ENCODE assay signal across 34 cellular contexts in genomic region chr5:77698920-77699319, GRCh38.
"Had no signal": no experiment of that assay in that cellular context is flagged by ENCODE, and none has a peak within 500 bp of the region (broad histone marks: within the 10 kb centered on the region; RNA-seq: fewer than 3 reads in every experiment).

No MANE protein-coding gene starts in this region.

- H3K4me3 ChIP-seq: ascending aorta, breast epithelium, cardiac muscle cell, colonic mucosa, gastrocnemius medialis, heart left ventricle had no signal

- DNase-seq: activated CD4-positive, alpha-beta memory T cell treated with anti-CD3 and anti-CD28 coated beads for 36 hours; activated CD4-positive, alpha-beta T cell treated with anti-CD3 and anti-CD28 coated beads for 36 hours; activated CD4-positive, alpha-beta T cell treated with anti-CD3 and anti-CD28 coated beads, Interleukin-2, amount 10 ng/mL, durations not matched to agents 24 days and 14 days; activated CD4-positive, CD25-positive, alpha-beta regulatory T cell; activated CD4-positive, CD25-positive, alpha-beta regulatory T cell treated with anti-CD3 and anti-CD28 coated beads, Interleukin-2, amount 50 U/mL, for 72 hours; activated CD8-positive, alpha-beta memory T cell treated with anti-CD3 and anti-CD28 coated beads, Interleukin-2, amount 50 U/mL, for 48 hours; activated CD8-positive, alpha-beta T cell treated with anti-CD3 and anti-CD28 coated beads, Interleukin-2, amount 10 ng/mL, durations not matched to agents 7 days and 5 days; activated gamma-delta T cell; activated naive CD4-positive, alpha-beta T cell; activated naive CD4-positive, alpha-beta T cell treated with anti-CD3 and anti-CD28 coated beads, Interleukin-2, amount 10 ng/mL, durations not matched to agents 7 days and 5 days; activated naive CD8-positive, alpha-beta T cell treated with anti-CD3 and anti-CD28 coated beads, Interleukin-2, amount 10 ng/mL, durations not matched to agents 7 days and 5 days; activated T-cell treated with anti-CD3 and anti-CD28 coated beads for 4 hours; activated T-cell treated with anti-CD3 and anti-CD28 coated beads, Interleukin-2, amount 50 U/mL, for 24 hours; activated T-cell treated with anti-CD3 and anti-CD28 coated beads, Interleukin-2, amount 50 U/mL, for 72 hours; central memory CD4-positive, alpha-beta T cell; cerebellar nuclear complex; colonic mucosa; effector CD8-positive, alpha-beta T cell; endodermal cell; foreskin fibroblast; gastrocnemius medialis; glutamatergic neuron; heart left ventricle; T-helper 1 cell; T-helper 17 cell; T1000; WERI-Rb-1 had no signal

- H3K27ac ChIP-seq: ascending aorta, breast epithelium, cardiac muscle cell, colonic mucosa, gastrocnemius medialis, heart left ventricle, WERI-Rb-1 had no signal

- ATAC-seq: activated CD4-positive, alpha-beta T cell treated with anti-CD3 and anti-CD28 coated beads for 36 hours; activated CD8-positive, alpha-beta T cell treated with anti-CD3 and anti-CD28 coated beads, Interleukin-2, amount 10 ng/mL, durations not matched to agents 7 days and 5 days; activated naive CD4-positive, alpha-beta T cell treated with anti-CD3 and anti-CD28 coated beads, Interleukin-2, amount 50 U/mL, for 72 hours; activated T-cell treated with anti-CD3 and anti-CD28 coated beads, Interleukin-2, amount 50 U/mL, for 72 hours; esophagus mucosa; gastrocnemius medialis; heart left ventricle; T-helper 17 cell had no signal

- H3K36me3 ChIP-seq: breast epithelium, colonic mucosa had no signal

- H3K4me3 Mint-ChIP-seq: activated CD4-positive, alpha-beta memory T cell treated with anti-CD3 and anti-CD28 coated beads for 36 hours; activated CD4-positive, alpha-beta T cell treated with anti-CD3 and anti-CD28 coated beads for 36 hours; activated CD4-positive, alpha-beta T cell treated with anti-CD3 and anti-CD28 coated beads, Interleukin-2, amount 10 ng/mL, durations not matched to agents 24 days and 14 days; activated CD8-positive, alpha-beta T cell treated with anti-CD3 and anti-CD28 coated beads, Interleukin-2, amount 10 ng/mL, durations not matched to agents 7 days and 5 days; activated naive CD4-positive, alpha-beta T cell treated with anti-CD3 and anti-CD28 coated beads, Interleukin-2, amount 10 ng/mL, durations not matched to agents 7 days and 5 days; activated naive CD8-positive, alpha-beta T cell treated with anti-CD3 and anti-CD28 coated beads, Interleukin-2, amount 10 ng/mL, durations not matched to agents 7 days and 5 days; activated T-cell treated with anti-CD3 and anti-CD28 coated beads, Interleukin-2, amount 50 U/mL, for 24 hours; activated T-cell treated with anti-CD3 and anti-CD28 coated beads, Interleukin-2, amount 50 U/mL, for 72 hours; brain; endodermal cell; T-helper 17 cell; T-helper 2 cell treated with Interferon-gamma antibody and Interleukin-4, amounts not matched to agents 5 μg/mL and 100 μg/mL, for 36 hours had no signal

- H3K4me1 Mint-ChIP-seq: endodermal cell had no signal

- H3K9me3 Mint-ChIP-seq: activated naive CD4-positive, alpha-beta T cell treated with anti-CD3 and anti-CD28 coated beads, Interleukin-2, amount 10 ng/mL, durations not matched to agents 7 days and 5 days; activated naive CD4-positive, alpha-beta T cell treated with anti-CD3 and anti-CD28 coated beads, Interleukin-2, amount 50 U/mL, for 72 hours; activated T-cell treated with anti-CD3 and anti-CD28 coated beads, Interleukin-2, amount 50 U/mL, for 72 hours; endodermal cell had no signal

- H3K27ac Mint-ChIP-seq: activated CD4-positive, alpha-beta memory T cell treated with anti-CD3 and anti-CD28 coated beads for 36 hours; activated CD4-positive, alpha-beta T cell treated with anti-CD3 and anti-CD28 coated beads for 36 hours; activated CD4-positive, alpha-beta T cell treated with anti-CD3 and anti-CD28 coated beads, Interleukin-2, amount 10 ng/mL, durations not matched to agents 24 days and 14 days; activated CD8-positive, alpha-beta T cell treated with anti-CD3 and anti-CD28 coated beads, Interleukin-2, amount 10 ng/mL, durations not matched to agents 7 days and 5 days; activated naive CD4-positive, alpha-beta T cell treated with anti-CD3 and anti-CD28 coated beads, Interleukin-2, amount 50 U/mL, for 72 hours; activated naive CD8-positive, alpha-beta T cell treated with anti-CD3 and anti-CD28 coated beads, Interleukin-2, amount 10 ng/mL, durations not matched to agents 7 days and 5 days; activated T-cell treated with anti-CD3 and anti-CD28 coated beads, Interleukin-2, amount 50 U/mL, for 24 hours; activated T-cell treated with anti-CD3 and anti-CD28 coated beads, Interleukin-2, amount 50 U/mL, for 72 hours; brain; endodermal cell; T-helper 2 cell treated with Interferon-gamma antibody and Interleukin-4, amounts not matched to agents 5 μg/mL and 100 μg/mL, for 36 hours had no signal

- H3K4me1 ChIP-seq: ascending aorta, breast epithelium, colonic mucosa had no signal

- H3K27me3 Mint-ChIP-seq: activated CD4-positive, alpha-beta memory T cell treated with anti-CD3 and anti-CD28 coated beads for 36 hours; activated CD4-positive, alpha-beta T cell treated with anti-CD3 and anti-CD28 coated beads for 36 hours; activated CD4-positive, alpha-beta T cell treated with anti-CD3 and anti-CD28 coated beads, Interleukin-2, amount 10 ng/mL, durations not matched to agents 24 days and 14 days; activated naive CD4-positive, alpha-beta T cell treated with anti-CD3 and anti-CD28 coated beads, Interleukin-2, amount 10 ng/mL, durations not matched to agents 7 days and 5 days; activated naive CD8-positive, alpha-beta T cell treated with anti-CD3 and anti-CD28 coated beads, Interleukin-2, amount 10 ng/mL, durations not matched to agents 7 days and 5 days; activated T-cell treated with anti-CD3 and anti-CD28 coated beads, Interleukin-2, amount 50 U/mL, for 24 hours; brain; T-helper 17 cell had no signal

- H3K27me3 ChIP-seq: ascending aorta, breast epithelium, cardiac muscle cell, colonic mucosa, gastrocnemius medialis, heart left ventricle had no signal

- H3K9me3 ChIP-seq: colonic mucosa, gastrocnemius medialis had no signal
